In genomic region chr4:128322986-128323385, GRCh38 we compare ENCODE assay signal across 16 cellular contexts. TPM values are rescaled to one million over a fixed set of nuclear protein-coding genes. Genes with fewer than 3 reads are reported as not detected.
A peak's percentile ranks its signal among the peaks of the same experiment; 100 is the strongest.
DNase-seq lines count a peak whose midpoint lies in the region; ATAC-seq and TF ChIP-seq lines count a peak whose summit lies in the region.
"Had no signal": no experiment of that assay in that cellular context is flagged by ENCODE, and none has a peak within 500 bp of the region (broad histone marks: within the 10 kb centered on the region; RNA-seq: fewer than 3 reads in every experiment).

No MANE protein-coding gene starts in this region.

- no peak overlapping the region for H3K9ac ChIP-seq in HUES6 (ENCODE audit: low read length)
- H3K9ac ChIP-seq: BLaER1 had no signal

- DNase-seq in AG08396 (ENCODE audit: low spot score) = peak; percentile 27
- DNase-seq in astrocyte of the spinal cord (ENCODE audit: low read depth, low spot score) = peak; percentile 62
- peak; percentile 90 for DNase-seq in kidney glomerular epithelial cell (lab: John Stamatoyannopoulos, UW)
- no peak for DNase-seq in iPS-NIHi11 (ENCODE audit: low spot score)
- no peak for DNase-seq in gastrocnemius medialis
- DNase-seq: activated CD4-positive, alpha-beta T cell treated with anti-CD3 and anti-CD28 coated beads for 4 hours; activated gamma-delta T cell; heart right ventricle; NCI-H2227 treated with DMSO at 0.1 percent for 48 hours; right cardiac atrium; thyroid gland had no signal

- no peak overlapping the region for H3K4me3 ChIP-seq in HUES6 (ENCODE audit: low read depth, low read length)
- no peak overlapping the region for H3K4me3 ChIP-seq in astrocyte of the spinal cord (ENCODE audit: low read depth, low read length)
- H3K4me3 ChIP-seq in gastrocnemius medialis = no peak overlapping the region
- H3K4me3 ChIP-seq: BLaER1, heart right ventricle, SK-N-MC, thyroid gland had no signal

- no peak for TF ChIP-seq POLR2A in gastrocnemius medialis (IDR thresholded peaks at IDR 0.05)

- TF ChIP-seq CTCF in astrocyte of the spinal cord (IDR thresholded peaks at IDR 0.05; ENCODE audit: low read depth, low read length) (no peak), gastrocnemius medialis (IDR thresholded peaks at IDR 0.05 in 4 of 5, conservative IDR thresholded peaks at IDR 0.05 in 1 of 5) (no peak)

- in situ Hi-C loops in astrocyte of the spinal cord (cut with HindIII; ENCODE audit: low sequenced_read_pairs) (no loop called here), gastrocnemius medialis (cut with MboI; ENCODE audit: low sequenced_read_pairs in 4 of 4) (no loop called here)

- H3K27ac ChIP-seq in HUES6 (ENCODE audit: low read depth, low read length) = peak overlapping the region; percentile 8; the same call in 1 of the 2 replicates
- H3K27ac ChIP-seq in gastrocnemius medialis = no peak overlapping the region
- H3K27ac ChIP-seq: BLaER1, heart right ventricle, SK-N-MC, thyroid gland had no signal

- intact Hi-C loops in gastrocnemius medialis (cut with DNase I; ENCODE audit: low total_unique reads) = no loop called here

- H3K36me3 ChIP-seq in HUES6 (ENCODE audit: control insufficient read depth, insufficient read depth, low read length) (0 out of 2 replicates have a peak, but pooled peaks cover 3% of the 10 kb centered on the region), gastrocnemius medialis (no peaks in the 10 kb centered on the region)
- H3K36me3 ChIP-seq: thyroid gland had no signal

- H3K4me1 ChIP-seq in HUES6 (ENCODE audit: control insufficient read depth, insufficient read depth, low read length) (peaks cover 13% of the 10 kb centered on the region), gastrocnemius medialis (no peaks in the 10 kb centered on the region)
- H3K4me1 ChIP-seq: BLaER1, heart right ventricle, thyroid gland had no signal

- no peaks in the 10 kb centered on the region for H3K9me3 ChIP-seq in HUES6 (ENCODE audit: control insufficient read depth, insufficient read depth, low read depth, low read length)
- no peaks in the 10 kb centered on the region for H3K9me3 ChIP-seq in gastrocnemius medialis
- H3K9me3 ChIP-seq: BLaER1, heart right ventricle, thyroid gland had no signal

- ATAC-seq in GM21367 (IDR thresholded peaks at IDR 0.05; ENCODE audit: unreplicated experiment) (no peak), gastrocnemius medialis (no peak)
- ATAC-seq in activated CD4-positive, CD25-positive, alpha-beta regulatory T cell treated with anti-CD3 and anti-CD28 coated beads, Interleukin-2, amount 50 U/mL, for 24 hours = no peak
- ATAC-seq: heart right ventricle had no signal

- no peaks in the 10 kb centered on the region for H3K27me3 ChIP-seq in HUES6 (ENCODE audit: control insufficient read depth, insufficient read depth, low read length)
- no peaks in the 10 kb centered on the region for H3K27me3 ChIP-seq in gastrocnemius medialis
- H3K27me3 ChIP-seq: BLaER1, heart right ventricle, thyroid gland had no signal

RNA-seq across cellular contexts. Expression of gene PGRMC2, which starts 35.4 kb away (rescaled TPM):
- 10 to 100 TPM in 3 of 4 donors, 1 to 10 TPM in 1; 8.3 to 26.7 (median 13.0) TPM for total RNA-seq in gastrocnemius medialis

Comparison
In these comparisons a context has a peak if more than half of its experiments do, and no peak if none do; other contexts are left out.
1. DNase-seq: peak in AG08396 (single experiment), astrocyte of the spinal cord (single experiment) and kidney glomerular epithelial cell (single experiment); none in iPS-NIHi11 (single experiment) and gastrocnemius medialis (0 of 2).